ENCODE assay signal across 8 cellular contexts in genomic region chr7:133081119-133081604, GRCh38. TPM values are rescaled to one million over a fixed set of nuclear protein-coding genes. Genes with fewer than 3 reads are reported as not detected.
DNase-seq lines count a peak whose midpoint lies in the region; ATAC-seq and TF ChIP-seq lines count a peak whose summit lies in the region.

No MANE protein-coding gene starts in this region.

- peak in 2 of 3 experiments; percentile 34 to 52 for DNase-seq in NCI-H1417 (lab: John Stamatoyannopoulos, UW)
- no peak for DNase-seq in NCI-H1417 treated with DMSO at 0.1 percent for 48 hours (lab: John Stamatoyannopoulos, UW)
- no peak for DNase-seq in SK-N-DZ (ENCODE audit: low spot score)
- DNase-seq in occipital lobe (lab: John Stamatoyannopoulos, UW) = no peak

- H3K4me1 ChIP-seq in endocrine pancreas (ENCODE audit: control insufficient read depth, insufficient read depth, low read length) (peaks cover 7% of the 10 kb centered on the region), mucosa of stomach (ENCODE audit: control insufficient read depth, insufficient read depth, low read length) (peaks cover 14% of the 10 kb centered on the region)

- H3K4me3 ChIP-seq in SU-DHL-6 (ENCODE audit: insufficient read depth, low read length, poor library complexity, severe bottlenecking) = peak overlapping the region; percentile 91
- peak overlapping the region; percentile 76 for H3K4me3 ChIP-seq in endocrine pancreas (ENCODE audit: control insufficient read depth, insufficient read depth, low read length)
- peak overlapping the region; percentile 56 for H3K4me3 ChIP-seq in mucosa of stomach (ENCODE audit: low read length)

- peak overlapping the region; percentile 84 for H3K9ac ChIP-seq in SU-DHL-6 (ENCODE audit: low read length)
- H3K9ac ChIP-seq in endocrine pancreas (ENCODE audit: control insufficient read depth, insufficient read depth, low read length) = peak overlapping the region; percentile 79
- peak overlapping the region; percentile 67 for H3K9ac ChIP-seq in mucosa of stomach (ENCODE audit: low read length)

- H3K36me3 ChIP-seq in SU-DHL-6 (ENCODE audit: low read length) (0 out of 2 replicates have a peak, but pooled peaks cover 5% of the 10 kb centered on the region), endocrine pancreas (ENCODE audit: control insufficient read depth, insufficient read depth, low read length) (no peaks in the 10 kb centered on the region), mucosa of stomach (ENCODE audit: control insufficient read depth, insufficient read depth, low read length) (no peaks in the 10 kb centered on the region)

- peak overlapping the region; percentile 35; the same call in 1 of the 2 replicates for H3K27ac ChIP-seq in SU-DHL-6 (ENCODE audit: low read depth, low read length)

- no peaks in the 10 kb centered on the region for H3F3A ChIP-seq in SU-DHL-6 (ENCODE audit: insufficient read depth)

- H3K4me2 ChIP-seq in SU-DHL-6 (ENCODE audit: low read depth, low read length, poor library complexity, severe bottlenecking) = peak overlapping the region; percentile 100

- no peaks in the 10 kb centered on the region for H3K27me3 ChIP-seq in SU-DHL-6 (ENCODE audit: low read length)
- H3K27me3 ChIP-seq in endocrine pancreas (ENCODE audit: control insufficient read depth, insufficient read depth, low read length) = no peaks in the 10 kb centered on the region
- no peaks in the 10 kb centered on the region for H3K27me3 ChIP-seq in mucosa of stomach (ENCODE audit: control insufficient read depth, insufficient read depth, low read length)

- TF ChIP-seq CTCF in SU-DHL-6 (IDR thresholded peaks at IDR 0.05; ENCODE audit: insufficient read depth, low read length, poor library complexity, severe bottlenecking) = no peak

- H3K9me2 ChIP-seq in SU-DHL-6 (replicated peaks; ENCODE audit: insufficient read depth, low read length) = no peaks in the 10 kb centered on the region

- H3K9me3 ChIP-seq in SU-DHL-6 (ENCODE audit: insufficient read depth, low read length) (no peaks in the 10 kb centered on the region), endocrine pancreas (ENCODE audit: control insufficient read depth, low read length) (no peaks in the 10 kb centered on the region), mucosa of stomach (ENCODE audit: control insufficient read depth, low read length) (no peaks in the 10 kb centered on the region)

- peak overlapping the region; percentile 82 for H2AFZ ChIP-seq in SU-DHL-6 (ENCODE audit: low read depth, low read length, severe bottlenecking)

- H4K20me1 ChIP-seq in SU-DHL-6 (ENCODE audit: low read depth, low read length) = peaks cover 30% of the 10 kb centered on the region

- peaks cover 57% of the 10 kb centered on the region for H3K79me2 ChIP-seq in SU-DHL-6 (ENCODE audit: insufficient read depth, low read length)

- no peak for ATAC-seq in GM18868 (IDR thresholded peaks at IDR 0.05; ENCODE audit: unreplicated experiment)

RNA-seq across cellular contexts. Expression of gene CHCHD3, which starts 0.7 kb away (rescaled TPM):
- polyA plus RNA-seq in SK-N-DZ (2014; cell fraction: cytosol; rRNA removed) = 143 and 158 TPM in 2 replicates
- 71.3 and 75.7 TPM in 2 replicates for polyA plus RNA-seq in SK-N-DZ (2014; cell fraction: nucleus; rRNA removed)
- 55.1 TPM for total RNA-seq in occipital lobe

Comparison
In these comparisons a context has a peak if more than half of its experiments do, and no peak if none do; other contexts are left out.
1. DNase-seq: peak in NCI-H1417 (2 of 3); none in NCI-H1417 treated with DMSO at 0.1 percent for 48 hours (single experiment), SK-N-DZ (single experiment) and occipital lobe (single experiment).
2. Peak in every context shown above with its lines, with median percentiles within 50 percentile points of each other: H3K4me3 ChIP-seq and H3K9ac ChIP-seq.